Comparison of ENCODE assay signal across 16 cellular contexts in the genomic region with DNA sequence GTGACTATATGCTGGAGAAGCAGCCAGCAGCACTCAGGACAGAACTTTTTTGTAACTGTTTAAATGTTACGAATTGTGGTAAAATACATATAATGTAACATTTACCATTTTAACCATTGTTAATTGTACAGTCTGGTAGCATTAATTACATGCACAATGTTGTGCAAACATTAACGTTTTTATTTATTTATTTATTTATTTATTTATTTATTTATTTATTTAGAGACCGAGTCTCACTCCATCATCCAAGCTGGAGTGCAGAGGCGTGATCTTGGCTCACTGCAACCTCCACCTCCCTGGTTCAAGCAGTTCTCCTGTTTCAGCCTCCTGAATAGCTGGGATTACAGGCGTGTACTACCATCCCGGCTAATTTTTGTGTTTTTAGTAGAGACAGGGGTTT.
A peak's percentile ranks its signal among the peaks of the same experiment; 100 is the strongest.
DNase-seq lines count a peak whose midpoint lies in the region; ATAC-seq and TF ChIP-seq lines count a peak whose summit lies in the region.
"Had no signal": no experiment of that assay in that cellular context is flagged by ENCODE, and none has a peak within 500 bp of the region (broad histone marks: within the 10 kb centered on the region; RNA-seq: fewer than 3 reads in every experiment).

No MANE protein-coding gene starts in this region.

- H3K27ac ChIP-seq in HEK293 (ENCODE audit: extremely low read depth, low read depth, low read length) (no peak overlapping the region), mesendoderm (ENCODE audit: low read depth, low read length) (peak overlapping the region; percentile 55)
- H3K27ac ChIP-seq: BLaER1 treated with 17β-estradiol and CSF1 and Interleukin-3, amounts not matched to agents 10 nM and 100 nM; C4-2B had no signal

- H3K36me3 Mint-ChIP-seq in activated CD4-positive, alpha-beta T cell treated with anti-CD3 and anti-CD28 coated beads, Interleukin-2, amount 10 ng/mL, durations not matched to agents 24 days and 14 days (ENCODE audit: low read depth) = no peaks in the 10 kb centered on the region
- H3K36me3 Mint-ChIP-seq: CD8-positive, alpha-beta T cell had no signal

- H3K18ac ChIP-seq in mesendoderm (ENCODE audit: low read length) = peak overlapping the region; percentile 21

- H3K4me1 Mint-ChIP-seq in activated CD4-positive, alpha-beta T cell treated with anti-CD3 and anti-CD28 coated beads, Interleukin-2, amount 10 ng/mL, durations not matched to agents 24 days and 14 days = no peaks in the 10 kb centered on the region
- H3K4me1 Mint-ChIP-seq: B cell had no signal

- no peak overlapping the region for H2BK15ac ChIP-seq in mesendoderm (replicated peaks; ENCODE audit: low read depth)

- H3K27me3 Mint-ChIP-seq in activated CD4-positive, alpha-beta T cell treated with anti-CD3 and anti-CD28 coated beads, Interleukin-2, amount 10 ng/mL, durations not matched to agents 24 days and 14 days = peaks cover 8% of the 10 kb centered on the region

- no peak overlapping the region for H2BK120ac ChIP-seq in mesendoderm (ENCODE audit: low read depth, low read length)

- no peaks in the 10 kb centered on the region for H3K27me3 ChIP-seq in mesendoderm (ENCODE audit: insufficient read depth, low read length, poor library complexity)
- H3K27me3 ChIP-seq: BLaER1 treated with 17β-estradiol and CSF1 and Interleukin-3, amounts not matched to agents 10 nM and 100 nM had no signal

- H4K5ac ChIP-seq in mesendoderm (ENCODE audit: low read length) = no peak overlapping the region

- no peak for ATAC-seq in SK-N-SH treated with all-trans-retinoic acid at 6 μM for 48 hours
- no peak for ATAC-seq in sciatic nerve
- ATAC-seq: CD8-positive, alpha-beta T cell had no signal

- peak overlapping the region; percentile 11 for H3K56ac ChIP-seq in mesendoderm (ENCODE audit: low read length)

- no peak for TF ChIP-seq CTCF in HEK293 (tag by site-specific recombination; IDR thresholded peaks at IDR 0.05)

- H3K23ac ChIP-seq in mesendoderm (ENCODE audit: low read length) = no peak overlapping the region

- H2AK5ac ChIP-seq in mesendoderm (ENCODE audit: low read length) = no peak overlapping the region

- intact Hi-C loops in activated CD4-positive, alpha-beta T cell treated with anti-CD3 and anti-CD28 coated beads, Interleukin-2, amount 10 ng/mL, durations not matched to agents 24 days and 14 days (cut with micrococcal nuclease) = no loop called here
- intact Hi-C loops in sciatic nerve (cut with DNase I) = no loop called here

- no peaks in the 10 kb centered on the region for H3K79me1 ChIP-seq in mesendoderm (ENCODE audit: low read length)

- no peaks in the 10 kb centered on the region for H3K9me3 Mint-ChIP-seq in activated CD4-positive, alpha-beta T cell treated with anti-CD3 and anti-CD28 coated beads, Interleukin-2, amount 10 ng/mL, durations not matched to agents 24 days and 14 days
- H3K9me3 Mint-ChIP-seq: CD4-positive, alpha-beta T cell had no signal

- H3K9me3 ChIP-seq in HEK293 (ENCODE audit: control insufficient read depth, insufficient read depth, low read depth, low read length) = no peaks in the 10 kb centered on the region
- H3K9me3 ChIP-seq: Caco-2 had no signal

- no peak overlapping the region for H3K27ac Mint-ChIP-seq in activated CD4-positive, alpha-beta T cell treated with anti-CD3 and anti-CD28 coated beads, Interleukin-2, amount 10 ng/mL, durations not matched to agents 24 days and 14 days
- H3K27ac Mint-ChIP-seq: B cell; CD4-positive, alpha-beta T cell; CD8-positive, alpha-beta T cell had no signal

- H3K4me2 ChIP-seq in mesendoderm (ENCODE audit: low read length) = no peak overlapping the region
- H3K4me2 ChIP-seq: BLaER1 treated with 17β-estradiol and CSF1 and Interleukin-3, amounts not matched to agents 10 nM and 100 nM had no signal

- DNase-seq in mesendoderm (no peak), sciatic nerve (ENCODE audit: low spot score) (no peak)
- DNase-seq in activated CD4-positive, alpha-beta T cell treated with anti-CD3 and anti-CD28 coated beads, Interleukin-2, amount 10 ng/mL, durations not matched to agents 24 days and 14 days = no peak
- DNase-seq: 8988T; AML-193; Caco-2; Calu3; CD4-positive, alpha-beta T cell; CD8-positive, alpha-beta T cell; DMS79 treated with DMSO at 0.1 percent for 48 hours; GF-D8 had no signal

- H3K4me3 Mint-ChIP-seq in activated CD4-positive, alpha-beta T cell treated with anti-CD3 and anti-CD28 coated beads, Interleukin-2, amount 10 ng/mL, durations not matched to agents 24 days and 14 days = no peak overlapping the region
- H3K4me3 Mint-ChIP-seq: B cell; CD4-positive, alpha-beta T cell; CD8-positive, alpha-beta T cell had no signal

- H4K8ac ChIP-seq in mesendoderm (ENCODE audit: low read depth, low read length) = no peak overlapping the region

- H3K79me2 ChIP-seq in mesendoderm (ENCODE audit: control insufficient read depth, insufficient read depth, low read length) = no peaks in the 10 kb centered on the region

- CTCF ChIA-PET in HEK293 (lab: Yijun Ruan, JAX) = interaction anchor here (0.6 kb wide), 1 partner anchor 9 kb away, joined by 3 read pairs; no protein-coding TSS in a partner anchor

- WGBS in mesendoderm (ENCODE audit: extremely low coverage, insufficient coverage, low lambda C conversion rate) = no CpG with 5 or more reads among the region's 6 CpGs

- H3K4me1 ChIP-seq in HEK293 (ENCODE audit: control insufficient read depth, insufficient read depth, low read length) (peaks cover 11% of the 10 kb centered on the region; the same call in 1 of the 2 replicates), mesendoderm (ENCODE audit: control insufficient read depth, low read depth, low read length) (peaks cover 6% of the 10 kb centered on the region)
- H3K4me1 ChIP-seq: Caco-2 had no signal

- H3K4ac ChIP-seq in mesendoderm (ENCODE audit: low read depth, low read length) = no peak overlapping the region

- H3K36me3 ChIP-seq in HEK293 (ENCODE audit: control insufficient read depth in 2 of 2, insufficient read depth in 1 of 2, low read length in 2 of 2) = no peaks in the 10 kb centered on the region
- no peaks in the 10 kb centered on the region for H3K36me3 ChIP-seq in mesendoderm (ENCODE audit: control insufficient read depth, insufficient read depth, low read length)
- H3K36me3 ChIP-seq: BLaER1 treated with 17β-estradiol and CSF1 and Interleukin-3, amounts not matched to agents 10 nM and 100 nM had no signal

- H2BK5ac ChIP-seq in mesendoderm (ENCODE audit: low read length) = peak overlapping the region; percentile 1

- H3K4me3 ChIP-seq in HEK293 (ENCODE audit: low read depth, low read length) = no peak overlapping the region
- no peak overlapping the region for H3K4me3 ChIP-seq in mesendoderm (ENCODE audit: low read length)
- H3K4me3 ChIP-seq: BLaER1 treated with 17β-estradiol and CSF1 and Interleukin-3, amounts not matched to agents 10 nM and 100 nM had no signal

- POLR2A ChIA-PET in HEK293 (lab: Yijun Ruan, JAX) = no interaction called here

- no peak overlapping the region for H3K9ac ChIP-seq in mesendoderm (ENCODE audit: low read length)
- H3K9ac ChIP-seq: BLaER1 treated with 17β-estradiol and CSF1 and Interleukin-3, amounts not matched to agents 10 nM and 100 nM had no signal

TF ChIP-seq in HEK293, 187 proteins besides CTCF, POLR2A, EP300 and RAD21 (continues in another document):
- TF ChIP-seq, protein P1, sequence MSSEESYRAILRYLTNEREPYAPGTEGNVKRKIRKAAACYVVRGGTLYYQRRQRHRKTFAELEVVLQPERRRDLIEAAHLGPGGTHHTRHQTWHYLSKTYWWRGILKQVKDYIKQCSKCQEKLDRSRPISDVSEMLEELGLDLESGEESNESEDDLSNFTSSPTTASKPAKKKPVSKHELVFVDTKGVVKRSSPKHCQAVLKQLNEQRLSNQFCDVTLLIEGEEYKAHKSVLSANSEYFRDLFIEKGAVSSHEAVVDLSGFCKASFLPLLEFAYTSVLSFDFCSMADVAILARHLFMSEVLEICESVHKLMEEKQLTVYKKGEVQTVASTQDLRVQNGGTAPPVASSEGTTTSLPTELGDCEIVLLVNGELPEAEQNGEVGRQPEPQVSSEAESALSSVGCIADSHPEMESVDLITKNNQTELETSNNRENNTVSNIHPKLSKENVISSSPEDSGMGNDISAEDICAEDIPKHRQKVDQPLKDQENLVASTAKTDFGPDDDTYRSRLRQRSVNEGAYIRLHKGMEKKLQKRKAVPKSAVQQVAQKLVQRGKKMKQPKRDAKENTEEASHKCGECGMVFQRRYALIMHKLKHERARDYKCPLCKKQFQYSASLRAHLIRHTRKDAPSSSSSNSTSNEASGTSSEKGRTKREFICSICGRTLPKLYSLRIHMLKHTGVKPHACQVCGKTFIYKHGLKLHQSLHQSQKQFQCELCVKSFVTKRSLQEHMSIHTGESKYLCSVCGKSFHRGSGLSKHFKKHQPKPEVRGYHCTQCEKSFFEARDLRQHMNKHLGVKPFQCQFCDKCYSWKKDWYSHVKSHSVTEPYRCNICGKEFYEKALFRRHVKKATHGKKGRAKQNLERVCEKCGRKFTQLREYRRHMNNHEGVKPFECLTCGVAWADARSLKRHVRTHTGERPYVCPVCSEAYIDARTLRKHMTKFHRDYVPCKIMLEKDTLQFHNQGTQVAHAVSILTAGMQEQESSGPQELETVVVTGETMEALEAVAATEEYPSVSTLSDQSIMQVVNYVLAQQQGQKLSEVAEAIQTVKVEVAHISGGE (tag by site-specific recombination; conservative IDR thresholded peaks at IDR 0.05; ENCODE audit: low read depth) = peak; percentile 56

TF ChIP-seq in SK-N-SH treated with all-trans-retinoic acid at 6 μM for 48 hours, 23 proteins besides CTCF, POLR2A, EP300 and RAD21:
- TF ChIP-seq ARNTL (CRISPR knock-in tag; IDR thresholded peaks at IDR 0.05; ENCODE audit: borderline replicate concordance, low read depth) = no peak
- TF ChIP-seq, protein P2, sequence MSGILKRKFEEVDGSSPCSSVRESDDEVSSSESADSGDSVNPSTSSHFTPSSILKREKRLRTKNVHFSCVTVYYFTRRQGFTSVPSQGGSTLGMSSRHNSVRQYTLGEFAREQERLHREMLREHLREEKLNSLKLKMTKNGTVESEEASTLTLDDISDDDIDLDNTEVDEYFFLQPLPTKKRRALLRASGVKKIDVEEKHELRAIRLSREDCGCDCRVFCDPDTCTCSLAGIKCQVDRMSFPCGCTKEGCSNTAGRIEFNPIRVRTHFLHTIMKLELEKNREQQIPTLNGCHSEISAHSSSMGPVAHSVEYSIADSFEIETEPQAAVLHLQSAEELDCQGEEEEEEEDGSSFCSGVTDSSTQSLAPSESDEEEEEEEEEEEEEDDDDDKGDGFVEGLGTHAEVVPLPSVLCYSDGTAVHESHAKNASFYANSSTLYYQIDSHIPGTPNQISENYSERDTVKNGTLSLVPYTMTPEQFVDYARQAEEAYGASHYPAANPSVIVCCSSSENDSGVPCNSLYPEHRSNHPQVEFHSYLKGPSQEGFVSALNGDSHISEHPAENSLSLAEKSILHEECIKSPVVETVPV (CRISPR knock-in tag; IDR thresholded peaks at IDR 0.05) = no peak
- no peak for TF ChIP-seq PPARA (CRISPR knock-in tag; IDR thresholded peaks at IDR 0.05; ENCODE audit: borderline replicate concordance)
